In genomic region chr6:7737867-7738266, GRCh38 we compare ENCODE assay signal across 25 cellular contexts.
"Had no signal": no experiment of that assay in that cellular context is flagged by ENCODE, and none has a peak within 500 bp of the region (broad histone marks: within the 10 kb centered on the region; RNA-seq: fewer than 3 reads in every experiment).

No MANE protein-coding gene starts in this region.

- H3K4me3 ChIP-seq: colonic mucosa, esophagus muscularis mucosa, gastroesophageal sphincter, heart left ventricle, hepatocyte, left lung, lower lobe of right lung, mucosa of descending colon had no signal

- H3K36me3 Mint-ChIP-seq: immature natural killer cell, mesothelial cell of epicardium, naive B cell had no signal

- H3K9me3 ChIP-seq: colonic mucosa, esophagus muscularis mucosa, gastroesophageal sphincter, heart left ventricle, left lung, lower lobe of right lung, mucosa of descending colon had no signal

- H3K4me1 ChIP-seq: colonic mucosa, foreskin keratinocyte, gastroesophageal sphincter, left lung, lower lobe of right lung had no signal

- H3K4me1 Mint-ChIP-seq: immature natural killer cell, naive B cell had no signal

- DNase-seq: colonic mucosa; cortex of kidney; effector CD8-positive, alpha-beta T cell; effector memory CD8-positive, alpha-beta T cell; endodermal cell; foreskin keratinocyte; heart left ventricle; hypothalamus; immature natural killer cell; islet precursor cell; kidney; kidney glomerular epithelial cell; left lung; left ventricle myocardium superior; lower lobe of right lung; mesenchymal stem cell; mucosa of descending colon; naive B cell had no signal

- H3K27me3 ChIP-seq: colonic mucosa had no signal

- H3K4me3 Mint-ChIP-seq: dendritic cell treated with granulocyte-macrophage colony-stimulating factor and Interleukin-4, amounts not matched to agents 40 ng/mL and 50 ng/mL, for 4 days; effector memory CD8-positive, alpha-beta T cell; endodermal cell; immature natural killer cell; mesothelial cell of epicardium; naive B cell had no signal

- H3K79me2 ChIP-seq: hepatocyte had no signal

- ATAC-seq: effector memory CD8-positive, alpha-beta T cell; foreskin keratinocyte; gastroesophageal sphincter; heart left ventricle; left lung; left ventricle myocardium superior; lower lobe of right lung; mucosa of descending colon had no signal

- FAIRE-seq: endometrium, frontal cortex, kidney had no signal

- H3K4me2 ChIP-seq: hepatocyte had no signal

- H3K36me3 ChIP-seq: colonic mucosa, esophagus muscularis mucosa, gastroesophageal sphincter, heart left ventricle, left lung, lower lobe of right lung had no signal

- H2AFZ ChIP-seq: hepatocyte had no signal

- H3K27ac ChIP-seq: colonic mucosa, esophagus muscularis mucosa, foreskin keratinocyte, gastroesophageal sphincter, heart left ventricle, hepatocyte, left lung, lower lobe of right lung had no signal

- H3K27ac Mint-ChIP-seq: dendritic cell treated with granulocyte-macrophage colony-stimulating factor and Interleukin-4, amounts not matched to agents 40 ng/mL and 50 ng/mL, for 4 days; effector memory CD8-positive, alpha-beta T cell; endodermal cell; immature natural killer cell; mesothelial cell of epicardium; naive B cell had no signal

- H3K9me3 Mint-ChIP-seq: dendritic cell treated with granulocyte-macrophage colony-stimulating factor and Interleukin-4, amounts not matched to agents 40 ng/mL and 50 ng/mL, for 4 days; effector memory CD8-positive, alpha-beta T cell; endodermal cell; immature natural killer cell; mesothelial cell of epicardium; naive B cell had no signal
